In genomic region chr2:189082576-189082975, GRCh38 we compare ENCODE assay signal across 19 cellular contexts.
DNase-seq lines count a peak whose midpoint lies in the region; TF ChIP-seq lines count a peak whose summit lies in the region.
"Had no signal": no experiment of that assay in that cellular context is flagged by ENCODE, and none has a peak within 500 bp of the region (broad histone marks: within the 10 kb centered on the region; RNA-seq: fewer than 3 reads in every experiment).

No MANE protein-coding gene starts in this region.

- no peaks in the 10 kb centered on the region for H3K36me3 ChIP-seq in HEK293 (ENCODE audit: control insufficient read depth in 2 of 2, insufficient read depth in 1 of 2, low read length in 2 of 2)

- peak overlapping the region in 2 of 3 experiments; percentile 25 to 31 for H3K4me3 Mint-ChIP-seq in nephron
- H3K4me3 Mint-ChIP-seq: activated CD8-positive, alpha-beta memory T cell treated with anti-CD3 and anti-CD28 coated beads, Interleukin-2, amount 10 ng/mL, durations not matched to agents 7 days and 5 days; activated naive CD4-positive, alpha-beta T cell treated with anti-CD3 and anti-CD28 coated beads, Interleukin-2, amount 10 ng/mL, durations not matched to agents 7 days and 5 days; natural killer cell treated with Interleukin-12 subunit alpha and Interleukin-12 subunit beta and Interleukin-15 and Interleukin-18, amount 100 ng/mL, for 72 hours had no signal

- in situ Hi-C loops in GM13977 (cut with MboI; ENCODE audit: low pct_unique_long_range_greater_than_20kb, low sequenced_read_pairs, unreplicated experiment), result no loop called here

- H3K4me1 ChIP-seq in HEK293 (ENCODE audit: control insufficient read depth, insufficient read depth, low read length), result no peaks in the 10 kb centered on the region
- H3K4me1 ChIP-seq: suprapubic skin had no signal

- POLR2A ChIA-PET in AG04449 (lab: Yijun Ruan, JAX), result interaction anchor here (0.5 kb wide), 1 partner anchor 325 kb away, joined by 3 read pairs; no protein-coding TSS in a partner anchor
- POLR2A ChIA-PET in HEK293 (lab: Yijun Ruan, JAX), result no interaction called here

- H3K27ac ChIP-seq in HEK293 (ENCODE audit: extremely low read depth, low read depth, low read length), result no peak overlapping the region
- H3K27ac ChIP-seq: suprapubic skin had no signal

- no peak overlapping the region for H3K4me3 ChIP-seq in AG04449 (ENCODE audit: low read depth, low read length)
- no peak overlapping the region for H3K4me3 ChIP-seq in HEK293 (ENCODE audit: low read depth, low read length)
- no peak overlapping the region for H3K4me3 ChIP-seq in cardiac fibroblast (replicated peaks in 1 of 2; ENCODE audit: low read depth in 2 of 2, low read length in 2 of 2)
- H3K4me3 ChIP-seq: suprapubic skin had no signal

- peak overlapping the region; percentile 89 to 91 (median 90) for H3K27ac Mint-ChIP-seq in nephron
- H3K27ac Mint-ChIP-seq: activated CD8-positive, alpha-beta memory T cell treated with anti-CD3 and anti-CD28 coated beads, Interleukin-2, amount 10 ng/mL, durations not matched to agents 7 days and 5 days; activated naive CD4-positive, alpha-beta T cell treated with anti-CD3 and anti-CD28 coated beads, Interleukin-2, amount 10 ng/mL, durations not matched to agents 7 days and 5 days; natural killer cell treated with Interleukin-12 subunit alpha and Interleukin-12 subunit beta and Interleukin-15 and Interleukin-18, amount 100 ng/mL, for 72 hours had no signal

- TF ChIP-seq CTCF in AG04449 (IDR thresholded peaks at IDR 0.05; ENCODE audit: insufficient read depth, low read length, missing control alignments) (no peak), HEK293 (tag by site-specific recombination; IDR thresholded peaks at IDR 0.05) (no peak), cardiac fibroblast (IDR thresholded peaks at IDR 0.05; ENCODE audit: low read depth, low read length) (no peak), nephron (IDR thresholded peaks at IDR 0.05; ENCODE audit: unreplicated experiment in 3 of 3) (no peak), GM13977 (IDR thresholded peaks at IDR 0.05; ENCODE audit: extremely low read depth, insufficient read depth, missing control alignments) (no peak)

- H3K27me3 Mint-ChIP-seq in nephron (ENCODE audit: low read depth), result no peaks in the 10 kb centered on the region
- H3K27me3 Mint-ChIP-seq: activated CD8-positive, alpha-beta memory T cell treated with anti-CD3 and anti-CD28 coated beads, Interleukin-2, amount 10 ng/mL, durations not matched to agents 7 days and 5 days; activated naive CD4-positive, alpha-beta T cell treated with anti-CD3 and anti-CD28 coated beads, Interleukin-2, amount 10 ng/mL, durations not matched to agents 7 days and 5 days; natural killer cell treated with Interleukin-12 subunit alpha and Interleukin-12 subunit beta and Interleukin-15 and Interleukin-18, amount 100 ng/mL, for 72 hours had no signal

- H3K9me3 ChIP-seq in HEK293 (ENCODE audit: control insufficient read depth, insufficient read depth, low read depth, low read length), result no peaks in the 10 kb centered on the region
- H3K9me3 ChIP-seq: suprapubic skin had no signal

- peaks cover 33% of the 10 kb centered on the region for H3K4me1 Mint-ChIP-seq in nephron
- H3K4me1 Mint-ChIP-seq: activated CD8-positive, alpha-beta memory T cell treated with anti-CD3 and anti-CD28 coated beads, Interleukin-2, amount 10 ng/mL, durations not matched to agents 7 days and 5 days; activated naive CD4-positive, alpha-beta T cell treated with anti-CD3 and anti-CD28 coated beads, Interleukin-2, amount 10 ng/mL, durations not matched to agents 7 days and 5 days had no signal

- CTCF ChIA-PET in AG04449 (lab: Yijun Ruan, JAX), result interaction anchor here (2.1 to 3.4 kb wide), 2 partner anchors 9 to 12 kb away, joined by 8 to 13 read pairs; no protein-coding TSS in a partner anchor
- CTCF ChIA-PET in HEK293 (lab: Yijun Ruan, JAX), result interaction anchor here (1.2 to 1.5 kb wide), 2 partner anchors 10 to 12 kb away, joined by 4 to 5 read pairs; no protein-coding TSS in a partner anchor

- peaks cover 21% of the 10 kb centered on the region for H3K36me3 Mint-ChIP-seq in nephron (ENCODE audit: low read depth)
- H3K36me3 Mint-ChIP-seq: activated CD8-positive, alpha-beta memory T cell treated with anti-CD3 and anti-CD28 coated beads, Interleukin-2, amount 10 ng/mL, durations not matched to agents 7 days and 5 days; activated naive CD4-positive, alpha-beta T cell treated with anti-CD3 and anti-CD28 coated beads, Interleukin-2, amount 10 ng/mL, durations not matched to agents 7 days and 5 days; natural killer cell treated with Interleukin-12 subunit alpha and Interleukin-12 subunit beta and Interleukin-15 and Interleukin-18, amount 100 ng/mL, for 72 hours had no signal

- H3K9me3 Mint-ChIP-seq in nephron, result no peaks in the 10 kb centered on the region
- H3K9me3 Mint-ChIP-seq: activated naive CD4-positive, alpha-beta T cell treated with anti-CD3 and anti-CD28 coated beads, Interleukin-2, amount 10 ng/mL, durations not matched to agents 7 days and 5 days; natural killer cell treated with Interleukin-12 subunit alpha and Interleukin-12 subunit beta and Interleukin-15 and Interleukin-18, amount 100 ng/mL, for 72 hours had no signal

- DNase-seq in AG04449 (ENCODE audit: low read depth, low spot score) (peak; percentile 45), cardiac fibroblast (ENCODE audit: low read depth in 2 of 2) (peak; percentile 23 to 49), NCI-H345 (lab: John Stamatoyannopoulos, UW) (no peak), GM13977 (ENCODE audit: low spot score) (no peak), SW 1271 (lab: John Stamatoyannopoulos, UW) (no peak)
- DNase-seq in stimulated activated CD4-positive, alpha-beta T cell treated with anti-CD3 and anti-CD28 coated beads, Interleukin-4, amount 100 ng/mL, for 1 hour, result no peak
- DNase-seq: activated CD8-positive, alpha-beta memory T cell treated with anti-CD3 and anti-CD28 coated beads, Interleukin-2, amount 10 ng/mL, durations not matched to agents 7 days and 5 days; activated naive CD4-positive, alpha-beta T cell treated with anti-CD3 and anti-CD28 coated beads, Interleukin-2, amount 10 ng/mL, durations not matched to agents 7 days and 5 days; AML-193; central memory CD4-positive, alpha-beta T cell; head of caudate nucleus; left cardiac atrium; MV-4-11; NCI-H2107; small intestine had no signal

TF ChIP-seq in HEK293, 187 proteins besides CTCF, POLR2A, EP300 and RAD21:
- TF ChIP-seq ZIC2 (tag by site-specific recombination; IDR thresholded peaks at IDR 0.05), result peak; percentile 84
- no peak for TF ChIP-seq ZBTB6 (tag by site-specific recombination; IDR thresholded peaks at IDR 0.05)

Comparison
In these comparisons a context has a peak if more than half of its experiments do, and no peak if none do; other contexts are left out.
1. DNase-seq: peak in AG04449 (single experiment) and cardiac fibroblast (2 of 2); none in NCI-H345 (single experiment), stimulated activated CD4-positive, alpha-beta T cell treated with anti-CD3 and anti-CD28 coated beads, Interleukin-4, amount 100 ng/mL, for 1 hour (single experiment), GM13977 (single experiment) and SW 1271 (0 of 2).